Comparison of ENCODE assay signal across 33 cellular contexts in genomic region chr12:123923038-123923437, GRCh38.
"Had no signal": no experiment of that assay in that cellular context is flagged by ENCODE, and none has a peak within 500 bp of the region (broad histone marks: within the 10 kb centered on the region; RNA-seq: fewer than 3 reads in every experiment).

No MANE protein-coding gene starts in this region.

- H3K27me3 ChIP-seq: adrenal gland, body of pancreas, brain microvascular endothelial cell, breast epithelium had no signal

- H3K9me3 ChIP-seq: adrenal gland, body of pancreas, breast epithelium had no signal

- H3K36me3 ChIP-seq: adrenal gland, brain microvascular endothelial cell, breast epithelium had no signal

- DNase-seq: activated B cell treated with CpG ODN at 0.5 μM for 24 hours; activated CD4-positive, alpha-beta memory T cell treated with anti-CD3 and anti-CD28 coated beads for 36 hours; activated CD4-positive, alpha-beta T cell treated with anti-CD3 and anti-CD28 coated beads for 4 hours; activated CD4-positive, alpha-beta T cell treated with anti-CD3 and anti-CD28 coated beads, Interleukin-2, amount 10 ng/mL, durations not matched to agents 24 days and 14 days; activated CD4-positive, alpha-beta T cell treated with anti-CD3 and anti-CD28 coated beads, Interleukin-2, amount 50 U/mL, for 1 hour; activated CD4-positive, alpha-beta T cell treated with anti-CD3 and anti-CD28 coated beads, Interleukin-2, amount 50 U/mL, for 4 hours; activated CD4-positive, CD25-positive, alpha-beta regulatory T cell treated with anti-CD3 and anti-CD28 coated beads, Interleukin-2, amount 50 U/mL, for 72 hours; activated CD8-positive, alpha-beta memory T cell treated with anti-CD3 and anti-CD28 coated beads, Interleukin-2, amount 50 U/mL, for 4 hours; activated CD8-positive, alpha-beta T cell treated with anti-CD3 and anti-CD28 coated beads for 36 hours; activated effector memory CD4-positive, alpha-beta T cell treated with anti-CD3 and anti-CD28 coated beads, Interleukin-2, amount 50 U/mL, for 16 hours; activated gamma-delta T cell treated with Interleukin-2 at 50 U/mL for 16 hours; activated naive CD4-positive, alpha-beta T cell; activated naive CD4-positive, alpha-beta T cell treated with anti-CD3 and anti-CD28 coated beads for 36 hours; activated naive CD4-positive, alpha-beta T cell treated with anti-CD3 and anti-CD28 coated beads, Interleukin-2, amount 50 U/mL, for 16 hours; activated naive CD8-positive, alpha-beta T cell treated with anti-CD3 and anti-CD28 coated beads for 36 hours; activated T-cell treated with anti-CD3 and anti-CD28 coated beads for 4 hours; activated T-cell treated with anti-CD3 and anti-CD28 coated beads, Interleukin-2, amount 50 U/mL, for 1 hour; activated T-cell treated with anti-CD3 and anti-CD28 coated beads, Interleukin-2, amount 50 U/mL, for 4 hours; activated T-cell treated with anti-CD3 and anti-CD28 coated beads, Interleukin-2, amount 50 U/mL, for 72 hours; adrenal gland; amniotic stem cell; aorta; body of pancreas; brain microvascular endothelial cell; central memory CD4-positive, alpha-beta T cell; T-helper 2 cell; T-helper 9 cell had no signal

- H3K4me1 ChIP-seq: adrenal gland, body of pancreas, breast epithelium had no signal

- ATAC-seq: activated CD8-positive, alpha-beta T cell treated with anti-CD3 and anti-CD28 coated beads for 36 hours; activated naive CD4-positive, alpha-beta T cell treated with anti-CD3 and anti-CD28 coated beads, Interleukin-2, amount 50 U/mL, for 72 hours; activated T-cell treated with anti-CD3 and anti-CD28 coated beads, Interleukin-2, amount 50 U/mL, for 4 hours; activated T-cell treated with anti-CD3 and anti-CD28 coated beads, Interleukin-2, amount 50 U/mL, for 72 hours; activated T-helper 17 cell treated with anti-CD3 and anti-CD28 coated beads, Interleukin-2, amount 50 U/mL, for 72 hours; body of pancreas had no signal

- H3K27ac ChIP-seq: adrenal gland, body of pancreas, brain microvascular endothelial cell, breast epithelium, VCaP had no signal

- H3K4me3 ChIP-seq: adrenal gland, body of pancreas, breast epithelium had no signal

- FAIRE-seq: astrocyte, TTC549 had no signal
